12 cellular contexts compared by ENCODE assay signal in the genomic region with DNA sequence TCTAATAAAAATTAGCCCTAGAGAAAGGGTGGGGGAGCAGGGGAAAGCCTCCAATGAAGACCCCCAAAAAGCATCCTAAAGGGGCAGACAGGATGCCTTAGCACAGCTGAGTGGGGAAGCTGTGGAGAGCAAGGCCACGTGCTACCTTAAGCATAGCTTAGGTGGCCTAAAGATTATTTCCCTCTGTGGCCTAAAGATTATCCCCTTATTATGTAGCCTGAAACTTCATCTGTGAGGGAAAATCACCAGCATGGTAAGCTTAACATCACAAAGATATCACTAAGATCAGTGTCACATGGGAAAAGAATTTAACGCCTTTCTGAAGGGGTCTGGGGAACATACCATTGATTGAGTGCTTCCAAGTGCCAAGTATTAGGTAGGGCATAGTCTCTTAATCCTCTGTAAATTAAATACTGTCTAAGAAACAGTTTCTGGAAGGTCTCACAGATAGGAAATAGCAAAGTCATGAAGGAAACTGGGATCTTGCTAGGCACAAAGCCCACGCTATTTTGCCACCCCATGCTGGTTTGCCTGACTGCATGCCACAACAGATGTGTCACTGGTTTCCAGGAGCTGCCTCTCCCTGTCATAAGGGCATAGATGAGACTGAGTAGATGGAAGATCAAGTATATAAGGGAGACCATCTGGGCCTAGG.
DNase-seq lines count a peak whose midpoint lies in the region; ATAC-seq and TF ChIP-seq lines count a peak whose summit lies in the region.
"Had no signal": no experiment of that assay in that cellular context is flagged by ENCODE, and none has a peak within 500 bp of the region (broad histone marks: within the 10 kb centered on the region; RNA-seq: fewer than 3 reads in every experiment).

No MANE protein-coding gene starts in this region.

- H3K4me1 ChIP-seq in HUES48 (ENCODE audit: control insufficient read depth, insufficient read depth, low read length), result peaks cover 14% of the 10 kb centered on the region
- H3K4me1 ChIP-seq: parathyroid adenoma had no signal

- H3K4me3 ChIP-seq in HUES48 (ENCODE audit: low read depth, low read length) (no peak overlapping the region), astrocyte of the spinal cord (ENCODE audit: low read depth, low read length) (no peak overlapping the region)

- DNase-seq in AG08396 (ENCODE audit: low spot score) (peak; percentile 36), astrocyte of the spinal cord (ENCODE audit: low read depth, low spot score) (peak; percentile 54), iPS-NIHi7 (ENCODE audit: extremely low spot score) (peak; percentile 58), activated T-cell treated with anti-CD3 and anti-CD28 coated beads for 4 hours (no peak)
- DNase-seq: activated naive CD4-positive, alpha-beta T cell treated with anti-CD3 and anti-CD28 coated beads, Interleukin-2, amount 50 U/mL, for 16 hours; MM.1S; T-helper 2 cell had no signal

- H3K9ac ChIP-seq in HUES48 (ENCODE audit: low read depth, low read length), result no peak overlapping the region; the same call in 1 of the 2 replicates
- H3K9ac ChIP-seq: parathyroid adenoma had no signal

- TF ChIP-seq CTCF in astrocyte of the spinal cord (IDR thresholded peaks at IDR 0.05; ENCODE audit: low read depth, low read length), result no peak

- in situ Hi-C loops in astrocyte of the spinal cord (cut with HindIII; ENCODE audit: low sequenced_read_pairs), result no loop called here

- no peaks in the 10 kb centered on the region for H3K27me3 ChIP-seq in HUES48 (ENCODE audit: control insufficient read depth, insufficient read depth, low read length)

- H3K36me3 ChIP-seq in HUES48 (ENCODE audit: control insufficient read depth, insufficient read depth, low read length), result no peaks in the 10 kb centered on the region

- no peak for ATAC-seq in HG03095 (IDR thresholded peaks at IDR 0.05; ENCODE audit: unreplicated experiment)
- ATAC-seq in HG03520 (IDR thresholded peaks at IDR 0.05; ENCODE audit: unreplicated experiment), result no peak
- ATAC-seq in HG03354 (IDR thresholded peaks at IDR 0.05; ENCODE audit: poor library complexity, severe bottlenecking, unreplicated experiment), result no peak

- no peaks in the 10 kb centered on the region for H3K9me3 ChIP-seq in HUES48 (ENCODE audit: control insufficient read depth, insufficient read depth, low read length)

- peak overlapping the region; percentile 62 for H3K27ac ChIP-seq in HUES48 (ENCODE audit: low read depth, low read length)
- H3K27ac ChIP-seq: parathyroid adenoma had no signal
